In the genomic region with DNA sequence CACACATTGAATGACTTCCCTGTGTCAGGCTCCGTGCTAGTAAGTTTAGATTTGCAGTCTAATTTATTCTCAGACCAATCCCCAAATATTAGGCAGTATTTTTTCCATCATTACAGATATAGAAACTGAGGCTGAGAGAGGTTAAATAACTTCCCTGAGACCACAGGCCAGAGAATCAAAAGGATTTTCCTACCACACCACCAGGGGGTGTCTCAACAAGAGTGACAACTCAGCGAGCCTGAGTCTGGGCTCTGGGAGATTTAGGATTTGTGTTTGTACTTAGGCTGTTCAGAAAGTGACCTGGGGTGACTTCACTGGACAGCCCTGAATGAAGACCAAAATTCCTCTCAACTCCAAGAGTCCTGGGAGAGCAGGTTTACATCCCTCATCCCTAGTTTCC, we compare ENCODE assay signal across 14 cellular contexts. TPM values are rescaled to one million over a fixed set of nuclear protein-coding genes. Genes with fewer than 3 reads are reported as not detected.
A peak's percentile ranks its signal among the peaks of the same experiment; 100 is the strongest.
DNase-seq lines count a peak whose midpoint lies in the region; ATAC-seq and TF ChIP-seq lines count a peak whose summit lies in the region.
"Had no signal": no experiment of that assay in that cellular context is flagged by ENCODE, and none has a peak within 500 bp of the region (broad histone marks: within the 10 kb centered on the region; RNA-seq: fewer than 3 reads in every experiment).

No MANE protein-coding gene starts in this region.

- intact Hi-C loops in Caco-2 (cut with micrococcal nuclease; ENCODE audit: unreplicated experiment) (loop anchor here (1.0 kb wide), 1 partner anchor 36 kb away; no protein-coding TSS in a partner anchor), stomach (cut with DNase I; ENCODE audit: low total_unique reads) (no loop called here), right cardiac atrium (cut with DNase I) (no loop called here)

- DNase-seq in Caco-2: peak in 1 of 2 experiments; percentile 53
- DNase-seq in HFFc6: peak; percentile 4
- DNase-seq in SHP77 treated with DMSO at 0.1 percent for 48 hours (lab: John Stamatoyannopoulos, UW): peak; percentile 10
- no peak for DNase-seq in kidney epithelial cell (ENCODE audit: low read depth)
- no peak for DNase-seq in stomach
- DNase-seq in ecto neural progenitor cell (ENCODE audit: low spot score): no peak
- DNase-seq in GDM1 (lab: John Stamatoyannopoulos, UW): no peak
- DNase-seq in right cardiac atrium: no peak
- DNase-seq: left ventricle myocardium superior, NCI-H2171 treated with DMSO at 0.1 percent for 48 hours, psoas muscle, uterus had no signal

- H3K4me1 Mint-ChIP-seq in Caco-2 (ENCODE audit: low read depth, unreplicated experiment) (peaks cover 6% of the 10 kb centered on the region), HFFc6 (ENCODE audit: low read depth) (peaks cover 7% of the 10 kb centered on the region; the same call in 1 of the 2 replicates)

- no peak for TF ChIP-seq POLR2A in stomach (IDR thresholded peaks at IDR 0.05)

- H3K9me3 Mint-ChIP-seq in Caco-2 (ENCODE audit: unreplicated experiment) (no peaks in the 10 kb centered on the region), HFFc6 (no peaks in the 10 kb centered on the region; the same call in 1 of the 2 replicates)

- no TSS peak for BruUV-seq in Caco-2 (replicated peaks; lab: Mats Ljungman, UMichigan)

- CTCF ChIA-PET in Caco-2 (lab: Charles Lee): interaction anchor here (0.7 to 3.4 kb wide), 2 partner anchors 18 to 37 kb away, joined by 3 to 21 read pairs; no protein-coding TSS in a partner anchor

- H3K4me3 ChIP-seq in Caco-2 (ENCODE audit: low read depth, low read length): no peak overlapping the region
- no peak overlapping the region for H3K4me3 ChIP-seq in kidney epithelial cell (ENCODE audit: low read depth, low read length)
- H3K4me3 ChIP-seq in stomach: no peak overlapping the region
- no peak overlapping the region for H3K4me3 ChIP-seq in right cardiac atrium (ENCODE audit: low read length)
- H3K4me3 ChIP-seq: psoas muscle, uterus had no signal

- POLR2A ChIA-PET in Caco-2 (lab: Charles Lee): no interaction called here

- H3K36me3 ChIP-seq in Caco-2 (ENCODE audit: control insufficient read depth, insufficient read depth, low read length) (no peaks in the 10 kb centered on the region), kidney epithelial cell (ENCODE audit: control insufficient read depth, insufficient read depth, low read length) (no peaks in the 10 kb centered on the region), stomach (no peaks in the 10 kb centered on the region)
- H3K36me3 ChIP-seq: uterus had no signal

- ATAC-seq in right cardiac atrium: no peak
- ATAC-seq: left ventricle myocardium superior, psoas muscle had no signal

- no peaks in the 10 kb centered on the region for H3K27me3 Mint-ChIP-seq in Caco-2 (ENCODE audit: insufficient read depth, unreplicated experiment)
- peaks cover 3% of the 10 kb centered on the region for H3K27me3 Mint-ChIP-seq in HFFc6 (ENCODE audit: insufficient read depth)

- 11 to 21% (median 14%) methylated on average over 2 of the region's 2 CpGs for WGBS in stomach, 5 donors
- 14% methylated on average over 2 of the region's 2 CpGs for WGBS in right cardiac atrium

- H3K27me3 ChIP-seq in Caco-2 (replicated peaks; ENCODE audit: control insufficient read depth, insufficient read depth, low read length): no peaks in the 10 kb centered on the region
- H3K27me3 ChIP-seq in kidney epithelial cell (ENCODE audit: control insufficient read depth, insufficient read depth, low read length): no peaks in the 10 kb centered on the region
- H3K27me3 ChIP-seq in stomach: peaks cover 0 to 6% (median 0%) of the 10 kb centered on the region in 3 donors
- no peaks in the 10 kb centered on the region for H3K27me3 ChIP-seq in right cardiac atrium (ENCODE audit: control insufficient read depth, insufficient read depth)
- H3K27me3 ChIP-seq: uterus had no signal

- H3K4me1 ChIP-seq in Caco-2 (peaks cover 13% of the 10 kb centered on the region), stomach (no peaks in the 10 kb centered on the region), right cardiac atrium (ENCODE audit: control insufficient read depth, insufficient read depth, low read length) (no peaks in the 10 kb centered on the region)
- H3K4me1 ChIP-seq: psoas muscle, uterus had no signal

- no peak overlapping the region for H3K27ac Mint-ChIP-seq in Caco-2 (ENCODE audit: unreplicated experiment)
- H3K27ac Mint-ChIP-seq in HFFc6: no peak overlapping the region

- TF ChIP-seq CTCF in Caco-2 (IDR thresholded peaks at IDR 0.05; ENCODE audit: insufficient read depth in 1 of 2, low read depth in 1 of 2, low read length in 1 of 2, severe bottlenecking in 1 of 2, unreplicated experiment in 1 of 2): peak; percentile 63 to 68
- peak; percentile 73 for TF ChIP-seq CTCF in HFFc6 (IDR thresholded peaks at IDR 0.05)
- peak; percentile 34 for TF ChIP-seq CTCF in kidney epithelial cell (IDR thresholded peaks at IDR 0.05; ENCODE audit: insufficient read depth, low read length, poor library complexity, severe bottlenecking)
- no peak for TF ChIP-seq CTCF in stomach (IDR thresholded peaks at IDR 0.05)

- no peak overlapping the region for H3K27ac ChIP-seq in stomach
- no peak overlapping the region for H3K27ac ChIP-seq in right cardiac atrium (ENCODE audit: low read length)
- H3K27ac ChIP-seq: psoas muscle, uterus had no signal

- H3K4me3 Mint-ChIP-seq in Caco-2 (ENCODE audit: unreplicated experiment) (no peak overlapping the region), HFFc6 (no peak overlapping the region)

- no peak for TF ChIP-seq EP300 in stomach (IDR thresholded peaks at IDR 0.05)

- no peaks in the 10 kb centered on the region for H3K9me3 ChIP-seq in Caco-2
- no peaks in the 10 kb centered on the region for H3K9me3 ChIP-seq in stomach
- H3K9me3 ChIP-seq in right cardiac atrium (ENCODE audit: control insufficient read depth, low read length): no peaks in the 10 kb centered on the region
- H3K9me3 ChIP-seq: psoas muscle, uterus had no signal

- H3K36me3 Mint-ChIP-seq in Caco-2 (ENCODE audit: insufficient read depth, unreplicated experiment) (no peaks in the 10 kb centered on the region), HFFc6 (ENCODE audit: low read depth) (no peaks in the 10 kb centered on the region)

RNA-seq across cellular contexts. Expression of a gene that starts 13.3 kb away (rescaled TPM):
- total RNA-seq in Caco-2 (2022) (not detected in 2 replicates), kidney epithelial cell (not detected in 2 replicates), stomach (not detected), right cardiac atrium (not detected)
- total RNA-seq in HFFc6 (2021; fragmentation: NEBNext Ultra II Directional; extraction: Animal tissue kit (Norgen Biotek cat#: 25700)): not detected
- polyA plus RNA-seq in stomach (not detected), right cardiac atrium (not detected)
- total RNA-seq: activated CD8-positive, alpha-beta memory T cell treated with anti-CD3 and anti-CD28 coated beads for 36 hours; astrocyte; left ventricle myocardium superior; psoas muscle; uterus had no signal
- polyA plus RNA-seq: psoas muscle had no signal

RNA-seq across cellular contexts. Expression of a gene that starts 17.0 kb away (rescaled TPM):
- total RNA-seq in Caco-2 (2022) (not detected in 2 replicates), kidney epithelial cell (0.75 TPM in 1 of 2 replicates, not detected in the other), stomach (not detected), right cardiac atrium (not detected)
- not detected for total RNA-seq in HFFc6 (2021; fragmentation: NEBNext Ultra II Directional; extraction: Animal tissue kit (Norgen Biotek cat#: 25700))
- polyA plus RNA-seq in stomach (10 to 100 TPM in 1 of 3 donors, not detected in 2; 89.8 TPM), right cardiac atrium (not detected)
- total RNA-seq: activated CD8-positive, alpha-beta memory T cell treated with anti-CD3 and anti-CD28 coated beads for 36 hours; astrocyte; left ventricle myocardium superior; psoas muscle; uterus had no signal
- polyA plus RNA-seq: psoas muscle had no signal

Comparison
In these comparisons a context has a peak if more than half of its experiments do, and no peak if none do; other contexts are left out.
1. DNase-seq: peak in HFFc6 (single experiment) and SHP77 treated with DMSO at 0.1 percent for 48 hours (single experiment); none in kidney epithelial cell (single experiment), stomach (single experiment), ecto neural progenitor cell (single experiment), GDM1 (single experiment) and right cardiac atrium (0 of 3).
2. CTCF ChIP-seq: peak in Caco-2 (2 of 2), HFFc6 (single experiment) and kidney epithelial cell (single experiment); none in stomach (0 of 7).